ENCODE assay signal across 2 cellular contexts in genomic region chr11:65180877-65181568, GRCh38.
TF ChIP-seq lines count a peak whose summit lies in the region.

No MANE protein-coding gene starts in this region.

TF ChIP-seq in HEK293, 187 proteins besides CTCF, POLR2A, EP300 and RAD21 (continues in another document):
- TF ChIP-seq ZBTB8A (tag by site-specific recombination; IDR thresholded peaks at IDR 0.05) (peak; percentile 43; the same call in 1 of the 2 replicates), MZF1 (tag by site-specific recombination; IDR thresholded peaks at IDR 0.05; ENCODE audit: borderline replicate concordance) (peak; percentile 45; the same call in 1 of the 2 replicates), ZNF658 (tag by site-specific recombination; IDR thresholded peaks at IDR 0.05) (no peak), ZBTB20 (tag by site-specific recombination; IDR thresholded peaks at IDR 0.05) (peak; percentile 44), ZNF654 (tag by site-specific recombination; IDR thresholded peaks at IDR 0.05; ENCODE audit: low read depth) (peak; percentile 46), ZNF626 (tag by site-specific recombination; IDR thresholded peaks at IDR 0.05) (no peak), GLIS2 (tag by site-specific recombination; IDR thresholded peaks at IDR 0.05) (peak; percentile 71), ZEB2 (tag by site-specific recombination; IDR thresholded peaks at IDR 0.05) (peak; percentile 35; the same call in 1 of the 2 replicates), ZNF423 (tag by site-specific recombination; IDR thresholded peaks at IDR 0.05) (peak; percentile 76), SP2 (tag by site-specific recombination; IDR thresholded peaks at IDR 0.05) (peak; percentile 26; the same call in 1 of the 2 replicates), ZNF660 (tag by site-specific recombination; IDR thresholded peaks at IDR 0.05) (no peak), ZNF121 (tag by site-specific recombination; IDR thresholded peaks at IDR 0.05) (no peak), KLF9 (tag by site-specific recombination; IDR thresholded peaks at IDR 0.05; ENCODE audit: low read depth) (peak; percentile 55), ZNF585B (tag by site-specific recombination; IDR thresholded peaks at IDR 0.05) (no peak), KLF17 (tag by site-specific recombination; IDR thresholded peaks at IDR 0.05) (0 out of 2 replicates have a peak, but pooled peaks have one; percentile 20), RBAK (tag by site-specific recombination; IDR thresholded peaks at IDR 0.05) (no peak), TRIM28 (IDR thresholded peaks at IDR 0.05; ENCODE audit: borderline replicate concordance, low read length) (no peak), ZIC2 (tag by site-specific recombination; IDR thresholded peaks at IDR 0.05) (peak; percentile 49; the same call in 1 of the 2 replicates)
- TF ChIP-seq, protein P1, sequence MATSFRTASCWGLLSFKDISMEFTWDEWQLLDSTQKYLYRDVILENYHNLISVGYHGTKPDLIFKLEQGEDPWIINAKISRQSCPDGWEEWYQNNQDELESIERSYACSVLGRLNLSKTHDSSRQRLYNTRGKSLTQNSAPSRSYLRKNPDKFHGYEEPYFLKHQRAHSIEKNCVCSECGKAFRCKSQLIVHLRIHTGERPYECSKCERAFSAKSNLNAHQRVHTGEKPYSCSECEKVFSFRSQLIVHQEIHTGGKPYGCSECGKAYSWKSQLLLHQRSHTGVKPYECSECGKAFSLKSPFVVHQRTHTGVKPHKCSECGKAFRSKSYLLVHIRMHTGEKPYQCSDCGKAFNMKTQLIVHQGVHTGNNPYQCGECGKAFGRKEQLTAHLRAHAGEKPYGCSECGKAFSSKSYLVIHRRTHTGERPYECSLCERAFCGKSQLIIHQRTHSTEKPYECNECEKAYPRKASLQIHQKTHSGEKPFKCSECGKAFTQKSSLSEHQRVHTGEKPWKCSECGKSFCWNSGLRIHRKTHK (tag by site-specific recombination; IDR thresholded peaks at IDR 0.05) = no peak
- TF ChIP-seq, protein P2, sequence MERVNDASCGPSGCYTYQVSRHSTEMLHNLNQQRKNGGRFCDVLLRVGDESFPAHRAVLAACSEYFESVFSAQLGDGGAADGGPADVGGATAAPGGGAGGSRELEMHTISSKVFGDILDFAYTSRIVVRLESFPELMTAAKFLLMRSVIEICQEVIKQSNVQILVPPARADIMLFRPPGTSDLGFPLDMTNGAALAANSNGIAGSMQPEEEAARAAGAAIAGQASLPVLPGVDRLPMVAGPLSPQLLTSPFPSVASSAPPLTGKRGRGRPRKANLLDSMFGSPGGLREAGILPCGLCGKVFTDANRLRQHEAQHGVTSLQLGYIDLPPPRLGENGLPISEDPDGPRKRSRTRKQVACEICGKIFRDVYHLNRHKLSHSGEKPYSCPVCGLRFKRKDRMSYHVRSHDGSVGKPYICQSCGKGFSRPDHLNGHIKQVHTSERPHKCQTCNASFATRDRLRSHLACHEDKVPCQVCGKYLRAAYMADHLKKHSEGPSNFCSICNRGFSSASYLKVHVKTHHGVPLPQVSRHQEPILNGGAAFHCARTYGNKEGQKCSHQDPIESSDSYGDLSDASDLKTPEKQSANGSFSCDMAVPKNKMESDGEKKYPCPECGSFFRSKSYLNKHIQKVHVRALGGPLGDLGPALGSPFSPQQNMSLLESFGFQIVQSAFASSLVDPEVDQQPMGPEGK (tag by site-specific recombination; IDR thresholded peaks at IDR 0.05) = peak; percentile 60
- TF ChIP-seq, protein P3, sequence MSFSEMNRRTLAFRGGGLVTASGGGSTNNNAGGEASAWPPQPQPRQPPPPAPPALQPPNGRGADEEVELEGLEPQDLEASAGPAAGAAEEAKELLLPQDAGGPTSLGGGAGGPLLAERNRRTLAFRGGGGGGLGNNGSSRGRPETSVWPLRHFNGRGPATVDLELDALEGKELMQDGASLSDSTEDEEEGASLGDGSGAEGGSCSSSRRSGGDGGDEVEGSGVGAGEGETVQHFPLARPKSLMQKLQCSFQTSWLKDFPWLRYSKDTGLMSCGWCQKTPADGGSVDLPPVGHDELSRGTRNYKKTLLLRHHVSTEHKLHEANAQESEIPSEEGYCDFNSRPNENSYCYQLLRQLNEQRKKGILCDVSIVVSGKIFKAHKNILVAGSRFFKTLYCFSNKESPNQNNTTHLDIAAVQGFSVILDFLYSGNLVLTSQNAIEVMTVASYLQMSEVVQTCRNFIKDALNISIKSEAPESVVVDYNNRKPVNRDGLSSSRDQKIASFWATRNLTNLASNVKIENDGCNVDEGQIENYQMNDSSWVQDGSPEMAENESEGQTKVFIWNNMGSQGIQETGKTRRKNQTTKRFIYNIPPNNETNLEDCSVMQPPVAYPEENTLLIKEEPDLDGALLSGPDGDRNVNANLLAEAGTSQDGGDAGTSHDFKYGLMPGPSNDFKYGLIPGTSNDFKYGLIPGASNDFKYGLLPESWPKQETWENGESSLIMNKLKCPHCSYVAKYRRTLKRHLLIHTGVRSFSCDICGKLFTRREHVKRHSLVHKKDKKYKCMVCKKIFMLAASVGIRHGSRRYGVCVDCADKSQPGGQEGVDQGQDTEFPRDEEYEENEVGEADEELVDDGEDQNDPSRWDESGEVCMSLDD (tag by site-specific recombination; IDR thresholded peaks at IDR 0.05) = peak; percentile 72; the same call in 1 of the 2 replicates
- TF ChIP-seq, protein P4, sequence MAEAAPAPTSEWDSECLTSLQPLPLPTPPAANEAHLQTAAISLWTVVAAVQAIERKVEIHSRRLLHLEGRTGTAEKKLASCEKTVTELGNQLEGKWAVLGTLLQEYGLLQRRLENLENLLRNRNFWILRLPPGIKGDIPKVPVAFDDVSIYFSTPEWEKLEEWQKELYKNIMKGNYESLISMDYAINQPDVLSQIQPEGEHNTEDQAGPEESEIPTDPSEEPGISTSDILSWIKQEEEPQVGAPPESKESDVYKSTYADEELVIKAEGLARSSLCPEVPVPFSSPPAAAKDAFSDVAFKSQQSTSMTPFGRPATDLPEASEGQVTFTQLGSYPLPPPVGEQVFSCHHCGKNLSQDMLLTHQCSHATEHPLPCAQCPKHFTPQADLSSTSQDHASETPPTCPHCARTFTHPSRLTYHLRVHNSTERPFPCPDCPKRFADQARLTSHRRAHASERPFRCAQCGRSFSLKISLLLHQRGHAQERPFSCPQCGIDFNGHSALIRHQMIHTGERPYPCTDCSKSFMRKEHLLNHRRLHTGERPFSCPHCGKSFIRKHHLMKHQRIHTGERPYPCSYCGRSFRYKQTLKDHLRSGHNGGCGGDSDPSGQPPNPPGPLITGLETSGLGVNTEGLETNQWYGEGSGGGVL (tag by site-specific recombination; IDR thresholded peaks at IDR 0.05) = peak; percentile 16; the same call in 1 of the 2 replicates

TF ChIP-seq in K562, 482 proteins besides CTCF, POLR2A, EP300 and RAD21 (continues in another document):
- TF ChIP-seq NR2F6 (CRISPR knock-in tag; IDR thresholded peaks at IDR 0.05) = no peak
- TF ChIP-seq, protein P5, sequence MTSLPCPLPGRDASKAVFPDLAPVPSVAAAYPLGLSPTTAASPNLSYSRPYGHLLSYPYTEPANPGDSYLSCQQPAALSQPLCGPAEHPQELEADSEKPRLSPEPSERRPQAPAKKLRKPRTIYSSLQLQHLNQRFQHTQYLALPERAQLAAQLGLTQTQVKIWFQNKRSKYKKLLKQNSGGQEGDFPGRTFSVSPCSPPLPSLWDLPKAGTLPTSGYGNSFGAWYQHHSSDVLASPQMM (CRISPR knock-in tag; IDR thresholded peaks at IDR 0.05) = no peak
- no peak for TF ChIP-seq ZNF592 (IDR thresholded peaks at IDR 0.05)
- TF ChIP-seq CGGBP1 (CRISPR knock-in tag; IDR thresholded peaks at IDR 0.05) = no peak
- TF ChIP-seq PCBP1 (IDR thresholded peaks at IDR 0.05; ENCODE audit: low read depth, low read length, poor library complexity, severe bottlenecking) = peak; percentile 37
- TF ChIP-seq GTF2F1 (IDR thresholded peaks at IDR 0.05; ENCODE audit: low read depth, low read length) = no peak
- TF ChIP-seq ATF7 (IDR thresholded peaks at IDR 0.05) = peak; percentile 55
- no peak for TF ChIP-seq ZNF311 (CRISPR knock-in tag; IDR thresholded peaks at IDR 0.05)
- no peak for TF ChIP-seq ZNF140 (CRISPR knock-in tag; IDR thresholded peaks at IDR 0.05)
- no peak for TF ChIP-seq KAT8 (IDR thresholded peaks at IDR 0.05; ENCODE audit: low read depth)
- TF ChIP-seq CREM (IDR thresholded peaks at IDR 0.05; ENCODE audit: low read depth) = peak; percentile 33; the same call in 1 of the 2 replicates
- TF ChIP-seq DACH1 (IDR thresholded peaks at IDR 0.05; ENCODE audit: partially characterized antibody) = no peak
- no peak for TF ChIP-seq L3MBTL2 (IDR thresholded peaks at IDR 0.05)
- no peak for TF ChIP-seq PURB (CRISPR knock-in tag; IDR thresholded peaks at IDR 0.05; ENCODE audit: low read depth)
- TF ChIP-seq IRF2 (CRISPR knock-in tag; IDR thresholded peaks at IDR 0.05) = no peak
- TF ChIP-seq E2F8 (IDR thresholded peaks at IDR 0.05; ENCODE audit: low read depth, partially characterized antibody) = peak; percentile 32
- peak in 1 of 2 experiments; percentile 26; a peak in 1 of 4 replicates for TF ChIP-seq RCOR1 (IDR thresholded peaks at IDR 0.05; ENCODE audit: borderline replicate concordance in 1 of 2, low read depth in 2 of 2, low read length in 2 of 2)
- TF ChIP-seq, protein P6, sequence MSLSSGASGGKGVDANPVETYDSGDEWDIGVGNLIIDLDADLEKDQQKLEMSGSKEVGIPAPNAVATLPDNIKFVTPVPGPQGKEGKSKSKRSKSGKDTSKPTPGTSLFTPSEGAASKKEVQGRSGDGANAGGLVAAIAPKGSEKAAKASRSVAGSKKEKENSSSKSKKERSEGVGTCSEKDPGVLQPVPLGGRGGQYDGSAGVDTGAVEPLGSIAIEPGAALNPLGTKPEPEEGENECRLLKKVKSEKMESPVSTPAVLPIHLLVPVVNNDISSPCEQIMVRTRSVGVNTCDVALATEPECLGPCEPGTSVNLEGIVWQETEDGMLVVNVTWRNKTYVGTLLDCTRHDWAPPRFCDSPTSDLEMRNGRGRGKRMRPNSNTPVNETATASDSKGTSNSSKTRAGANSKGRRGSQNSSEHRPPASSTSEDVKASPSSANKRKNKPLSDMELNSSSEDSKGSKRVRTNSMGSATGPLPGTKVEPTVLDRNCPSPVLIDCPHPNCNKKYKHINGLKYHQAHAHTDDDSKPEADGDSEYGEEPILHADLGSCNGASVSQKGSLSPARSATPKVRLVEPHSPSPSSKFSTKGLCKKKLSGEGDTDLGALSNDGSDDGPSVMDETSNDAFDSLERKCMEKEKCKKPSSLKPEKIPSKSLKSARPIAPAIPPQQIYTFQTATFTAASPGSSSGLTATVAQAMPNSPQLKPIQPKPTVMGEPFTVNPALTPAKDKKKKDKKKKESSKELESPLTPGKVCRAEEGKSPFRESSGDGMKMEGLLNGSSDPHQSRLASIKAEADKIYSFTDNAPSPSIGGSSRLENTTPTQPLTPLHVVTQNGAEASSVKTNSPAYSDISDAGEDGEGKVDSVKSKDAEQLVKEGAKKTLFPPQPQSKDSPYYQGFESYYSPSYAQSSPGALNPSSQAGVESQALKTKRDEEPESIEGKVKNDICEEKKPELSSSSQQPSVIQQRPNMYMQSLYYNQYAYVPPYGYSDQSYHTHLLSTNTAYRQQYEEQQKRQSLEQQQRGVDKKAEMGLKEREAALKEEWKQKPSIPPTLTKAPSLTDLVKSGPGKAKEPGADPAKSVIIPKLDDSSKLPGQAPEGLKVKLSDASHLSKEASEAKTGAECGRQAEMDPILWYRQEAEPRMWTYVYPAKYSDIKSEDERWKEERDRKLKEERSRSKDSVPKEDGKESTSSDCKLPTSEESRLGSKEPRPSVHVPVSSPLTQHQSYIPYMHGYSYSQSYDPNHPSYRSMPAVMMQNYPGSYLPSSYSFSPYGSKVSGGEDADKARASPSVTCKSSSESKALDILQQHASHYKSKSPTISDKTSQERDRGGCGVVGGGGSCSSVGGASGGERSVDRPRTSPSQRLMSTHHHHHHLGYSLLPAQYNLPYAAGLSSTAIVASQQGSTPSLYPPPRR (CRISPR knock-in tag; IDR thresholded peaks at IDR 0.05; ENCODE audit: borderline replicate concordance) = 0 out of 2 replicates have a peak, but pooled peaks have one; percentile 13
- no peak for TF ChIP-seq PML (IDR thresholded peaks at IDR 0.05; ENCODE audit: low read length)
- TF ChIP-seq TCF3 (CRISPR knock-in tag; IDR thresholded peaks at IDR 0.05) = 0 out of 2 replicates have a peak, but pooled peaks have one; percentile 28
- no peak for TF ChIP-seq HIVEP1 (CRISPR knock-in tag; IDR thresholded peaks at IDR 0.05)
